15 cellular contexts compared by ENCODE assay signal in genomic region chr12:42704810-42705401, GRCh38.
"Had no signal": no experiment of that assay in that cellular context is flagged by ENCODE, and none has a peak within 500 bp of the region (broad histone marks: within the 10 kb centered on the region; RNA-seq: fewer than 3 reads in every experiment).

No MANE protein-coding gene starts in this region.

- H3K9me3 ChIP-seq: heart left ventricle, right lobe of liver, testis, upper lobe of right lung had no signal

- H3K27ac ChIP-seq: right lobe of liver, testis, upper lobe of right lung had no signal

- FAIRE-seq: islet of Langerhans, TTC549 had no signal

- DNase-seq: activated CD4-positive, alpha-beta T cell treated with anti-CD3 and anti-CD28 coated beads, Interleukin-2, amount 50 U/mL, for 4 hours; activated CD4-positive, CD25-positive, alpha-beta regulatory T cell treated with anti-CD3 and anti-CD28 coated beads, Interleukin-2, amount 50 U/mL, for 72 hours; activated effector memory CD4-positive, alpha-beta T cell treated with Interleukin-2 at 50 U/mL for 16 hours; activated T-cell treated with anti-CD3 and anti-CD28 coated beads, Interleukin-2, amount 50 U/mL, for 1 hour; mammary epithelial cell; occipital lobe; right lobe of liver; stimulated activated CD4-positive, alpha-beta T cell treated with anti-CD3 and anti-CD28 coated beads, Interleukin-12 subunit alpha, Interleukin-12 subunit beta, amount 100 ng/mL, for 4 hours; T-helper 17 cell; testis; upper lobe of right lung had no signal

- ATAC-seq: activated naive CD4-positive, alpha-beta T cell treated with anti-CD3 and anti-CD28 coated beads, Interleukin-2, amount 50 U/mL, for 72 hours; right lobe of liver; T-helper 17 cell had no signal

- H3K4me3 ChIP-seq: heart left ventricle, right lobe of liver, testis, upper lobe of right lung had no signal

- H3K36me3 ChIP-seq: heart left ventricle, right lobe of liver, upper lobe of right lung had no signal

- H3K4me1 ChIP-seq: right lobe of liver had no signal
